In genomic region chr2:225415809-225416208, GRCh38 we compare ENCODE assay signal across 8 cellular contexts. TPM values are rescaled to one million over a fixed set of nuclear protein-coding genes. Genes with fewer than 3 reads are reported as not detected.
"Had no signal": no experiment of that assay in that cellular context is flagged by ENCODE, and none has a peak within 500 bp of the region (broad histone marks: within the 10 kb centered on the region; RNA-seq: fewer than 3 reads in every experiment).

No MANE protein-coding gene starts in this region.

- H3K27ac Mint-ChIP-seq: GM23338, H9, IgD-negative memory B cell had no signal

- ATAC-seq: GM23338, HepG2 had no signal

- H3K4me2 ChIP-seq: GM23338 had no signal

- H3K4me3 Mint-ChIP-seq: GM23338, H9, IgD-negative memory B cell had no signal

- H3K4me1 Mint-ChIP-seq: H9, IgD-negative memory B cell had no signal

- H2AFZ ChIP-seq: GM23338 had no signal

- DNase-seq: H9, HCEC 1CT had no signal

- H3K4me3 ChIP-seq: GM23338 had no signal

- H3K36me3 Mint-ChIP-seq: IgD-negative memory B cell had no signal

- H3K9me3 Mint-ChIP-seq: GM23338, H9, IgD-negative memory B cell had no signal

- H3K27ac ChIP-seq: HL-60 had no signal

RNA-seq across cellular contexts. Expression of gene NYAP2, which starts 16.3 kb away (rescaled TPM):
- total RNA-seq: GM23338, H1, H9, HepG2, HT1080 had no signal
- polyA plus RNA-seq: GM23338, H1, HepG2, IgD-negative memory B cell had no signal
